28 cellular contexts compared by ENCODE assay signal in the genomic region with DNA sequence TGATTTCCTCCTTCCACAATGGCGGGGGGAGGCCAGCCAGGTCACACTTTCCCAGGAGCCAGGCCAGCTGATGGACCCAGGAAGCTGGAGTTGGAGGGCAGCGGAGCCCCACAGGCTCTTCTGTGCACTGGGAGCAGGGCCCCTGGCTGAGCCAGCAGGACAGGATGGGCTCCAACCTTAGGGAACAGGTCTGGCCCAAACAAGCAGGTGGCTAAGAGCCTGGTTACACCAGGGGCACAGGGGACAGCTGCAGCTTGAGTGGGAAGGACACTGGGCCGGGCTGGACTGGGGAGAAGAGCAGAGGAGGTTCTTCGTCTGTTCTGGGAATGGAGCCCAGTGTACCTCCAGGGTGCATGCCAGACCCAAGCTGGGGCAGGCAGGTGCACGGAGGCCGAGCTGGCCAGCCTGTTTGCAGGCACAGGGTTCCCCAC.
DNase-seq lines count a peak whose midpoint lies in the region; ATAC-seq and TF ChIP-seq lines count a peak whose summit lies in the region.
"Had no signal": no experiment of that assay in that cellular context is flagged by ENCODE, and none has a peak within 500 bp of the region (broad histone marks: within the 10 kb centered on the region; RNA-seq: fewer than 3 reads in every experiment).

No MANE protein-coding gene starts in this region.

- TF ChIP-seq CTCF in esophagus muscularis mucosa (IDR thresholded peaks at IDR 0.05), result no peak
- TF ChIP-seq CTCF in testis (IDR thresholded peaks at IDR 0.05), result no peak

- TF ChIP-seq EP300 in esophagus muscularis mucosa (IDR thresholded peaks at IDR 0.05), result no peak

- no peak overlapping the region for H3K4me3 ChIP-seq in esophagus muscularis mucosa
- no peak overlapping the region for H3K4me3 ChIP-seq in testis
- H3K4me3 ChIP-seq: BLaER1, GM12878, heart right ventricle, tibial nerve had no signal

- H3K4me1 Mint-ChIP-seq in activated naive CD4-positive, alpha-beta T cell treated with anti-CD3 and anti-CD28 coated beads, Interleukin-2, amount 10 ng/mL, durations not matched to agents 7 days and 5 days, result no peaks in the 10 kb centered on the region
- H3K4me1 Mint-ChIP-seq in activated naive CD4-positive, alpha-beta T cell treated with anti-CD3 and anti-CD28 coated beads for 36 hours (ENCODE audit: low read depth), result no peaks in the 10 kb centered on the region
- peaks cover 1% of the 10 kb centered on the region for H3K4me1 Mint-ChIP-seq in activated T-cell treated with anti-CD3 and anti-CD28 coated beads, Interleukin-2, amount 50 U/mL, for 4 hours (ENCODE audit: low read depth)

- CTCF ChIA-PET in activated naive CD4-positive, alpha-beta T cell treated with anti-CD3 and anti-CD28 coated beads, Interleukin-2, amount 10 ng/mL, durations not matched to agents 7 days and 5 days (lab: Charles Lee), result no interaction called here
- CTCF ChIA-PET in activated naive CD4-positive, alpha-beta T cell treated with anti-CD3 and anti-CD28 coated beads for 36 hours (lab: Charles Lee), result interaction anchor here (0.6 kb wide), 1 partner anchor 62 kb away, joined by 3 read pairs; no protein-coding TSS in a partner anchor

- H3K4me1 ChIP-seq in esophagus muscularis mucosa (no peaks in the 10 kb centered on the region), testis (no peaks in the 10 kb centered on the region)
- H3K4me1 ChIP-seq: heart right ventricle, parathyroid adenoma had no signal

- H3K36me3 ChIP-seq in esophagus muscularis mucosa, result no peaks in the 10 kb centered on the region
- no peaks in the 10 kb centered on the region for H3K36me3 ChIP-seq in testis (ENCODE audit: low read depth, missing control alignments)
- H3K36me3 ChIP-seq: BLaER1, heart right ventricle, tibial nerve had no signal

- H3K36me3 Mint-ChIP-seq in activated naive CD4-positive, alpha-beta T cell treated with anti-CD3 and anti-CD28 coated beads, Interleukin-2, amount 10 ng/mL, durations not matched to agents 7 days and 5 days, result no peaks in the 10 kb centered on the region
- H3K36me3 Mint-ChIP-seq in activated naive CD4-positive, alpha-beta T cell treated with anti-CD3 and anti-CD28 coated beads for 36 hours (ENCODE audit: low read depth), result no peaks in the 10 kb centered on the region
- no peaks in the 10 kb centered on the region for H3K36me3 Mint-ChIP-seq in activated T-cell treated with anti-CD3 and anti-CD28 coated beads, Interleukin-2, amount 50 U/mL, for 4 hours (ENCODE audit: insufficient read depth)

- no peak overlapping the region for H3K27ac ChIP-seq in esophagus muscularis mucosa (replicated peaks in 1 of 4)
- H3K27ac ChIP-seq in testis, result no peak overlapping the region
- H3K27ac ChIP-seq: BLaER1, heart right ventricle, parathyroid adenoma, tibial nerve had no signal

- no peak for ATAC-seq in HG02885 (IDR thresholded peaks at IDR 0.05; ENCODE audit: poor library complexity, unreplicated experiment)
- ATAC-seq in activated T-cell treated with anti-CD3 and anti-CD28 coated beads, Interleukin-2, amount 50 U/mL, for 4 hours, result no peak
- ATAC-seq: activated naive CD8-positive, alpha-beta T cell treated with anti-CD3 and anti-CD28 coated beads, Interleukin-2, amount 50 U/mL, for 24 hours; GM12878; left colon; SK-N-SH treated with all-trans-retinoic acid at 6 μM for 48 hours had no signal

- intact Hi-C loops in activated naive CD4-positive, alpha-beta T cell treated with anti-CD3 and anti-CD28 coated beads for 36 hours (cut with micrococcal nuclease), result no loop called here
- intact Hi-C loops in esophagus muscularis mucosa (cut with DNase I), result no loop called here
- intact Hi-C loops in testis (cut with DNase I; ENCODE audit: low total_unique reads), result no loop called here

- no peaks in the 10 kb centered on the region for H3K9me3 ChIP-seq in esophagus muscularis mucosa
- no peaks in the 10 kb centered on the region for H3K9me3 ChIP-seq in testis

- peaks cover 1% of the 10 kb centered on the region for H3K9me3 Mint-ChIP-seq in activated naive CD4-positive, alpha-beta T cell treated with anti-CD3 and anti-CD28 coated beads, Interleukin-2, amount 10 ng/mL, durations not matched to agents 7 days and 5 days
- H3K9me3 Mint-ChIP-seq in activated naive CD4-positive, alpha-beta T cell treated with anti-CD3 and anti-CD28 coated beads for 36 hours, result peaks cover 2% of the 10 kb centered on the region
- H3K9me3 Mint-ChIP-seq in activated T-cell treated with anti-CD3 and anti-CD28 coated beads, Interleukin-2, amount 50 U/mL, for 4 hours, result peaks cover 3% of the 10 kb centered on the region

- WGBS in esophagus muscularis mucosa, result 79% methylated on average over 4 of the region's 6 CpGs
- 62 to 75% methylated on average over 3 to 6 of the region's 6 CpGs for WGBS in testis, 2 donors

- H3K4me3 Mint-ChIP-seq in activated naive CD4-positive, alpha-beta T cell treated with anti-CD3 and anti-CD28 coated beads, Interleukin-2, amount 10 ng/mL, durations not matched to agents 7 days and 5 days, result no peak overlapping the region
- no peak overlapping the region for H3K4me3 Mint-ChIP-seq in activated naive CD4-positive, alpha-beta T cell treated with anti-CD3 and anti-CD28 coated beads for 36 hours
- H3K4me3 Mint-ChIP-seq in activated T-cell treated with anti-CD3 and anti-CD28 coated beads, Interleukin-2, amount 50 U/mL, for 4 hours, result no peak overlapping the region
- H3K4me3 Mint-ChIP-seq: activated naive CD8-positive, alpha-beta T cell treated with anti-CD3 and anti-CD28 coated beads, Interleukin-2, amount 50 U/mL, for 24 hours; nephron; stimulated activated naive CD8-positive, alpha-beta T cell treated with anti-CD3 and anti-CD28 coated beads, Interleukin-15, Interleukin-2, amounts not matched to agents 100 ng/mL and 50 ng/mL, for 24 hours had no signal

- peaks cover 0 to 18% (median 0%) of the 10 kb centered on the region in 4 donors for H3K27me3 ChIP-seq in esophagus muscularis mucosa
- H3K27me3 ChIP-seq in testis, result no peaks in the 10 kb centered on the region
- H3K27me3 ChIP-seq: BLaER1, tibial nerve had no signal

- DNase-seq in activated naive CD4-positive, alpha-beta T cell treated with anti-CD3 and anti-CD28 coated beads, Interleukin-2, amount 10 ng/mL, durations not matched to agents 7 days and 5 days, result peak; percentile 17
- DNase-seq in activated naive CD4-positive, alpha-beta T cell treated with anti-CD3 and anti-CD28 coated beads for 36 hours, result no peak
- DNase-seq in NCI-H2196 treated with DMSO at 0.1 percent for 48 hours (lab: John Stamatoyannopoulos, UW; ENCODE audit: unreplicated experiment), result peak; percentile 15
- peak; percentile 60 for DNase-seq in esophagus muscularis mucosa (ENCODE audit: extremely low spot score)
- DNase-seq in testis, result peak; percentile 7
- no peak for DNase-seq in activated effector memory CD4-positive, alpha-beta T cell treated with Interleukin-2 at 50 U/mL for 16 hours
- DNase-seq in activated T-cell treated with anti-CD3 and anti-CD28 coated beads, Interleukin-2, amount 50 U/mL, for 4 hours, result no peak
- DNase-seq: activated CD4-positive, alpha-beta T cell treated with anti-CD3 and anti-CD28 coated beads for 4 hours; activated effector memory CD4-positive, alpha-beta T cell treated with anti-CD3 and anti-CD28 coated beads, Interleukin-2, amount 50 U/mL, for 16 hours; activated naive CD8-positive, alpha-beta T cell treated with anti-CD3 and anti-CD28 coated beads, Interleukin-2, amount 50 U/mL, for 24 hours; DND-41; effector memory CD4-positive, alpha-beta T cell; erythroblast; foreskin fibroblast; heart right ventricle; KBM-7; left colon; MM.1S; NCI-H2171 treated with DMSO at 0.1 percent for 48 hours; NCI-H69 had no signal

- no peak overlapping the region for H3K27ac Mint-ChIP-seq in activated naive CD4-positive, alpha-beta T cell treated with anti-CD3 and anti-CD28 coated beads, Interleukin-2, amount 10 ng/mL, durations not matched to agents 7 days and 5 days
- no peak overlapping the region for H3K27ac Mint-ChIP-seq in activated naive CD4-positive, alpha-beta T cell treated with anti-CD3 and anti-CD28 coated beads for 36 hours
- H3K27ac Mint-ChIP-seq: activated naive CD8-positive, alpha-beta T cell treated with anti-CD3 and anti-CD28 coated beads, Interleukin-2, amount 50 U/mL, for 24 hours; nephron; stimulated activated naive CD8-positive, alpha-beta T cell treated with anti-CD3 and anti-CD28 coated beads, Interleukin-15, Interleukin-2, amounts not matched to agents 100 ng/mL and 50 ng/mL, for 24 hours had no signal

- peaks cover 3% of the 10 kb centered on the region for H3K27me3 Mint-ChIP-seq in activated naive CD4-positive, alpha-beta T cell treated with anti-CD3 and anti-CD28 coated beads, Interleukin-2, amount 10 ng/mL, durations not matched to agents 7 days and 5 days
- H3K27me3 Mint-ChIP-seq in activated naive CD4-positive, alpha-beta T cell treated with anti-CD3 and anti-CD28 coated beads for 36 hours (ENCODE audit: low read depth), result peaks cover 3% of the 10 kb centered on the region
- H3K27me3 Mint-ChIP-seq in activated T-cell treated with anti-CD3 and anti-CD28 coated beads, Interleukin-2, amount 50 U/mL, for 4 hours (ENCODE audit: low read depth), result peaks cover 11% of the 10 kb centered on the region
- H3K27me3 Mint-ChIP-seq: activated naive CD8-positive, alpha-beta T cell treated with anti-CD3 and anti-CD28 coated beads, Interleukin-2, amount 50 U/mL, for 24 hours had no signal

- no peak for TF ChIP-seq POLR2A in esophagus muscularis mucosa (IDR thresholded peaks at IDR 0.05; ENCODE audit: low read depth)
- no peak for TF ChIP-seq POLR2A in testis (IDR thresholded peaks at IDR 0.05)

Comparison
In these comparisons a context has a peak if more than half of its experiments do, and no peak if none do; other contexts are left out.
1. DNase-seq: peak in activated naive CD4-positive, alpha-beta T cell treated with anti-CD3 and anti-CD28 coated beads, Interleukin-2, amount 10 ng/mL, durations not matched to agents 7 days and 5 days (single experiment), NCI-H2196 treated with DMSO at 0.1 percent for 48 hours (single experiment), esophagus muscularis mucosa (single experiment) and testis (single experiment); none in activated naive CD4-positive, alpha-beta T cell treated with anti-CD3 and anti-CD28 coated beads for 36 hours (single experiment), activated effector memory CD4-positive, alpha-beta T cell treated with Interleukin-2 at 50 U/mL for 16 hours (single experiment) and activated T-cell treated with anti-CD3 and anti-CD28 coated beads, Interleukin-2, amount 50 U/mL, for 4 hours (single experiment).